8 cellular contexts compared by ENCODE assay signal in the genomic region with DNA sequence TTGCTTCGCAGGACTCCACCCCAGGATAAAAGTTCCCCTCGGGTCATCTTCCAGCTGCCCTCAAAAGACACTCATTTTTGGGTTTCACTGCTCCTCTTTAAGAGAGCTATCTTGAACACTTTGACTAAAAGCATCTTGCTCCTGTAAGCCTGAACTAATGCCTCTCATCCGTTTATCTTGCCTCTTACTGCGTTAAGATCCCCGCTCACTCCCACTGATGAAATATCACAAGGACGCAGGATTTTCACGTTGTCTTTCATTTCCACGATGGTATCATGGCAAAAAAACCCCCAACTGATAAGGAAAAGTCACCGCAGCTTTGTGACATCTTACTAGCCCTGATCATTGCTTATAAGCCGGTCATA. TPM values are rescaled to one million over a fixed set of nuclear protein-coding genes. Genes with fewer than 3 reads are reported as not detected.
DNase-seq lines count a peak whose midpoint lies in the region; ATAC-seq lines count a peak whose summit lies in the region.

No MANE protein-coding gene starts in this region.

- H3K36me3 ChIP-seq in adipocyte (ENCODE audit: control insufficient read depth, insufficient read depth, low read length, severe bottlenecking) (no peaks in the 10 kb centered on the region), thymus (ENCODE audit: control insufficient read depth, insufficient read depth) (no peaks in the 10 kb centered on the region)

- H3K4me1 ChIP-seq in adipocyte (ENCODE audit: control insufficient read depth, insufficient read depth, low read length) (peaks cover 4% of the 10 kb centered on the region), thymus (ENCODE audit: control insufficient read depth, insufficient read depth, low read length) (no peaks in the 10 kb centered on the region)

- DNase-seq in activated CD4-positive, alpha-beta T cell treated with anti-CD3 and anti-CD28 coated beads, Interleukin-2, amount 10 ng/mL, durations not matched to agents 24 days and 14 days, result no peak
- no peak for DNase-seq in activated CD4-positive, alpha-beta T cell treated with anti-CD3 and anti-CD28 coated beads for 48 hours
- DNase-seq in adipocyte (ENCODE audit: low read depth) (no peak), NCI-H1436 (lab: John Stamatoyannopoulos, UW) (no peak)

- H3K27me3 ChIP-seq in adipocyte (replicated peaks; ENCODE audit: control insufficient read depth, insufficient read depth, low read length) (peaks cover 13% of the 10 kb centered on the region), layer of hippocampus (ENCODE audit: control insufficient read depth, insufficient read depth, low read length) (no peaks in the 10 kb centered on the region), thymus (ENCODE audit: control insufficient read depth, insufficient read depth) (no peaks in the 10 kb centered on the region)

- peak overlapping the region; percentile 91 for H3K9ac ChIP-seq in adipocyte (ENCODE audit: low read length)

- peaks cover 19% of the 10 kb centered on the region for H3K36me3 Mint-ChIP-seq in activated CD4-positive, alpha-beta T cell treated with anti-CD3 and anti-CD28 coated beads, Interleukin-2, amount 10 ng/mL, durations not matched to agents 24 days and 14 days (ENCODE audit: low read depth)

- WGBS in thymus, result 42% methylated on average over 10 of the region's 10 CpGs

- H3K4me3 ChIP-seq in adipocyte (ENCODE audit: low read length) (peak overlapping the region; percentile 85), thymus (ENCODE audit: low read length) (peak overlapping the region; percentile 72)

- H3K27ac Mint-ChIP-seq in activated CD4-positive, alpha-beta T cell treated with anti-CD3 and anti-CD28 coated beads, Interleukin-2, amount 10 ng/mL, durations not matched to agents 24 days and 14 days, result peak overlapping the region; percentile 93

- H3K9me3 Mint-ChIP-seq in activated CD4-positive, alpha-beta T cell treated with anti-CD3 and anti-CD28 coated beads, Interleukin-2, amount 10 ng/mL, durations not matched to agents 24 days and 14 days, result no peaks in the 10 kb centered on the region

- peaks cover 4% of the 10 kb centered on the region for H3K9me3 ChIP-seq in adipocyte (ENCODE audit: control insufficient read depth, low read length)
- no peaks in the 10 kb centered on the region for H3K9me3 ChIP-seq in thymus (ENCODE audit: control insufficient read depth)

- intact Hi-C loops in activated CD4-positive, alpha-beta T cell treated with anti-CD3 and anti-CD28 coated beads, Interleukin-2, amount 10 ng/mL, durations not matched to agents 24 days and 14 days (cut with micrococcal nuclease), result loop anchor here (5.0 to 10.0 kb wide), 5 partner anchors 46 to 579 kb away; a partner anchor contains a TSS

- peaks cover 20% of the 10 kb centered on the region for H3K4me1 Mint-ChIP-seq in activated CD4-positive, alpha-beta T cell treated with anti-CD3 and anti-CD28 coated beads, Interleukin-2, amount 10 ng/mL, durations not matched to agents 24 days and 14 days

- no peaks in the 10 kb centered on the region for H3K27me3 Mint-ChIP-seq in activated CD4-positive, alpha-beta T cell treated with anti-CD3 and anti-CD28 coated beads, Interleukin-2, amount 10 ng/mL, durations not matched to agents 24 days and 14 days

- ATAC-seq in GM21723 (IDR thresholded peaks at IDR 0.05; ENCODE audit: unreplicated experiment), result no peak
- ATAC-seq in HG03565 (IDR thresholded peaks at IDR 0.05; ENCODE audit: unreplicated experiment), result no peak

- H3K4me3 Mint-ChIP-seq in activated CD4-positive, alpha-beta T cell treated with anti-CD3 and anti-CD28 coated beads, Interleukin-2, amount 10 ng/mL, durations not matched to agents 24 days and 14 days, result peak overlapping the region; percentile 80

- H3K27ac ChIP-seq in layer of hippocampus (ENCODE audit: low read depth, low read length), result peak overlapping the region; percentile 77
- peak overlapping the region; percentile 91 for H3K27ac ChIP-seq in thymus (ENCODE audit: low read depth)

RNA-seq across cellular contexts. Expression of a gene that starts 0.6 kb away (rescaled TPM):
- 75.9 and 87.5 TPM in 2 replicates for total RNA-seq in activated CD4-positive, alpha-beta T cell treated with anti-CD3 and anti-CD28 coated beads, Interleukin-2, amount 10 ng/mL, durations not matched to agents 24 days and 14 days
- polyA plus RNA-seq in thymus, result 29.7 TPM
